ENCODE assay signal across 29 cellular contexts in genomic region chrX:21675931-21676330, GRCh38. TPM values are rescaled to one million over a fixed set of nuclear protein-coding genes. Genes with fewer than 3 reads are reported as not detected.
DNase-seq lines count a peak whose midpoint lies in the region; ATAC-seq, FAIRE-seq and TF ChIP-seq lines count a peak whose summit lies in the region.
"Had no signal": no experiment of that assay in that cellular context is flagged by ENCODE, and none has a peak within 500 bp of the region (broad histone marks: within the 10 kb centered on the region; RNA-seq: fewer than 3 reads in every experiment).

No MANE protein-coding gene starts in this region.

- no peak for TF ChIP-seq POLR2A in A549 (IDR thresholded peaks at IDR 0.05; ENCODE audit: low read length)

- DNase-seq in DMS53 (lab: John Stamatoyannopoulos, UW) (peak; percentile 18), DMS53 treated with DMSO at 0.1 percent for 48 hours (lab: John Stamatoyannopoulos, UW; ENCODE audit: unreplicated experiment) (no peak), A549 (ENCODE audit: low read depth in 1 of 2, low spot score in 1 of 2) (no peak), GM23338 (ENCODE audit: low spot score) (peak; percentile 2), NCI-H146 treated with DMSO at 0.1 percent for 48 hours (lab: John Stamatoyannopoulos, UW; ENCODE audit: unreplicated experiment) (peak; percentile 18), posterior vena cava (ENCODE audit: low spot score) (no peak), GM20000 (ENCODE audit: low spot score) (no peak)
- DNase-seq: ACHN; AML-193; BE2C; CD4-positive, alpha-beta T cell; CD8-positive, alpha-beta memory T cell; COR-L47; DMS153; DMS79 treated with DMSO at 0.1 percent for 48 hours; GF-D8; H9 had no signal

- H4K20me1 ChIP-seq in GM23338 (replicated peaks; ENCODE audit: insufficient read depth), result no peaks in the 10 kb centered on the region
- H4K20me1 ChIP-seq: BLaER1 treated with 17β-estradiol and CSF1 and Interleukin-3, amounts not matched to agents 10 nM and 100 nM had no signal

- TF ChIP-seq RAD21 in A549 (conservative IDR thresholded peaks at IDR 0.05 in 1 of 2, IDR thresholded peaks at IDR 0.05 in 1 of 2), result no peak

- CTCF ChIA-PET in A549 (lab: Yijun Ruan, JAX), result no interaction called here

- no peak overlapping the region for H3K27ac ChIP-seq in A549
- no peak overlapping the region for H3K27ac ChIP-seq in GM23338 (ENCODE audit: low read depth)
- H3K27ac ChIP-seq: 22Rv1; BLaER1 treated with 17β-estradiol and CSF1 and Interleukin-3, amounts not matched to agents 10 nM and 100 nM had no signal

- no peaks in the 10 kb centered on the region for H3K9me2 ChIP-seq in GM23338 (ENCODE audit: insufficient read depth)

- TF ChIP-seq EP300 in A549 (IDR thresholded peaks at IDR 0.05), result no peak

- intact Hi-C loops in posterior vena cava (cut with DNase I), result no loop called here

- no peak for TF ChIP-seq CTCF in A549 (IDR thresholded peaks at IDR 0.05)
- no peak for TF ChIP-seq CTCF in GM23338 (conservative IDR thresholded peaks at IDR 0.05; ENCODE audit: low read depth in 2 of 2)
- TF ChIP-seq CTCF in GM20000 (IDR thresholded peaks at IDR 0.05; ENCODE audit: extremely low read depth, missing control alignments), result no peak

- no peaks in the 10 kb centered on the region for H3K36me3 ChIP-seq in GM23338 (ENCODE audit: insufficient read depth)
- H3K36me3 ChIP-seq: BE2C; BLaER1 treated with 17β-estradiol and CSF1 and Interleukin-3, amounts not matched to agents 10 nM and 100 nM had no signal

- H3K9me3 Mint-ChIP-seq in GM23338, result no peaks in the 10 kb centered on the region
- H3K9me3 Mint-ChIP-seq: CD4-positive, alpha-beta T cell; CD8-positive, alpha-beta memory T cell had no signal

- H3F3A ChIP-seq in GM23338 (replicated peaks; ENCODE audit: low read depth), result no peaks in the 10 kb centered on the region

- H3K79me2 ChIP-seq in GM23338 (replicated peaks; ENCODE audit: insufficient read depth), result no peaks in the 10 kb centered on the region

- peaks cover 4% of the 10 kb centered on the region for H3K27me3 Mint-ChIP-seq in GM23338 (ENCODE audit: insufficient read depth, low read depth, poor library complexity)
- H3K27me3 Mint-ChIP-seq: CD4-positive, alpha-beta T cell had no signal

- H3K27ac Mint-ChIP-seq in GM23338, result no peak overlapping the region
- H3K27ac Mint-ChIP-seq: CD14-positive monocyte; CD4-positive, alpha-beta T cell; CD8-positive, alpha-beta memory T cell; H9 had no signal

- FAIRE-seq in A549 (lab: Jason Lieb, UNC), result peak; percentile 65
- FAIRE-seq: A204.1, GM12891, GM18507, GM19239, H1 had no signal

- H3K27me3 ChIP-seq in GM23338 (ENCODE audit: insufficient read depth), result no peaks in the 10 kb centered on the region
- H3K27me3 ChIP-seq: BE2C; BLaER1 treated with 17β-estradiol and CSF1 and Interleukin-3, amounts not matched to agents 10 nM and 100 nM had no signal

- POLR2A ChIA-PET in A549 (lab: Yijun Ruan, JAX), result no interaction called here

- no peak overlapping the region for H2AFZ ChIP-seq in GM23338

- H3K4me1 Mint-ChIP-seq in GM23338, result peaks cover 12% of the 10 kb centered on the region; the same call in 2 of the 3 replicates
- H3K4me1 Mint-ChIP-seq: CD14-positive monocyte; CD8-positive, alpha-beta memory T cell had no signal

- H3K36me3 Mint-ChIP-seq in GM23338 (ENCODE audit: low read depth), result no peaks in the 10 kb centered on the region
- H3K36me3 Mint-ChIP-seq: CD14-positive monocyte; CD8-positive, alpha-beta memory T cell had no signal

- H3K4me3 Mint-ChIP-seq in GM23338, result no peak overlapping the region
- H3K4me3 Mint-ChIP-seq: CD14-positive monocyte; CD4-positive, alpha-beta T cell; CD8-positive, alpha-beta memory T cell; H9 had no signal

- no peak overlapping the region for H3K4me3 ChIP-seq in A549
- no peak overlapping the region for H3K4me3 ChIP-seq in GM23338
- H3K4me3 ChIP-seq: BLaER1 treated with 17β-estradiol and CSF1 and Interleukin-3, amounts not matched to agents 10 nM and 100 nM had no signal

- WGBS in A549 (ENCODE audit: missing lambda C conversion rate), result 63% methylated on average over 2 of the region's 2 CpGs

- H3K4me1 ChIP-seq in A549, result no peaks in the 10 kb centered on the region; the same call in 2 of the 3 replicates
- no peaks in the 10 kb centered on the region for H3K4me1 ChIP-seq in GM23338 (ENCODE audit: insufficient read depth)
- H3K4me1 ChIP-seq: BE2C; BLaER1 treated with 17β-estradiol and CSF1 and Interleukin-3, amounts not matched to agents 10 nM and 100 nM had no signal

- H3K4me2 ChIP-seq in A549 (no peak overlapping the region), GM23338 (no peak overlapping the region)
- H3K4me2 ChIP-seq: BLaER1 treated with 17β-estradiol and CSF1 and Interleukin-3, amounts not matched to agents 10 nM and 100 nM had no signal

- ATAC-seq in A549 (no peak), GM23338 (no peak), GM18861 (IDR thresholded peaks at IDR 0.05; ENCODE audit: unreplicated experiment) (no peak)
- ATAC-seq: HCT116 had no signal

- no peaks in the 10 kb centered on the region for H3K9me3 ChIP-seq in A549
- H3K9me3 ChIP-seq: BE2C; BLaER1 treated with 17β-estradiol and CSF1 and Interleukin-3, amounts not matched to agents 10 nM and 100 nM had no signal

TF ChIP-seq in A549, 52 proteins besides CTCF, POLR2A, EP300 and RAD21:
- TF ChIP-seq MAX (IDR thresholded peaks at IDR 0.05), result no peak
- no peak for TF ChIP-seq ZFP36 (IDR thresholded peaks at IDR 0.05; ENCODE audit: borderline replicate concordance, partially characterized antibody)
- no peak for TF ChIP-seq RARB (CRISPR knock-in tag; IDR thresholded peaks at IDR 0.05)
- no peak for TF ChIP-seq FOXS1 (CRISPR knock-in tag; IDR thresholded peaks at IDR 0.05)
- TF ChIP-seq JUN (IDR thresholded peaks at IDR 0.05), result no peak
- no peak for TF ChIP-seq CHD4 (IDR thresholded peaks at IDR 0.05; ENCODE audit: borderline replicate concordance)

TF ChIP-seq in GM23338, 12 proteins besides CTCF, POLR2A, EP300 and RAD21 (continues in another document):
- TF ChIP-seq EZH2phosphoT487 (IDR thresholded peaks at IDR 0.05; ENCODE audit: unreplicated experiment) (no peak), ETS1 (IDR thresholded peaks at IDR 0.05) (no peak), CREB1 (CRISPR knock-in tag; IDR thresholded peaks at IDR 0.05; ENCODE audit: low read depth) (no peak), NANOG (IDR thresholded peaks at IDR 0.05; ENCODE audit: borderline replicate concordance) (no peak), ZNF114 (CRISPR knock-in tag; IDR thresholded peaks at IDR 0.05) (no peak), STAT1 (IDR thresholded peaks at IDR 0.05; ENCODE audit: unreplicated experiment) (no peak), POLR2AphosphoS5 (IDR thresholded peaks at IDR 0.05; ENCODE audit: low read depth) (no peak), EZH2 (IDR thresholded peaks at IDR 0.05; ENCODE audit: low read depth, unreplicated experiment) (no peak)

RNA-seq across cellular contexts. Expression of gene KLHL34, which starts 17.8 kb away (rescaled TPM):
- polyA plus RNA-seq in A549 (2011; rRNA removed) (not detected in 2 replicates), A549 (2017; fragmentation: RNase III; extraction: RNeasy Plus Mini Kit Qiagen cat#74134 plus additional on column Dnase treatment) (not detected in 3 replicates), GM23338 (2016; fragmentation: Nextera tagmentation; extraction: Ambion mirVana) (0.49 and 0.81 TPM in 2 replicates)
- not detected in 2 replicates for polyA plus RNA-seq in A549 (2012; cell fraction: cytosol; rRNA removed)
- not detected in 2 replicates for polyA plus RNA-seq in A549 (2012; cell fraction: nucleus; rRNA removed)
- polyA minus RNA-seq in A549 (2011; rRNA and poly(A)+ RNA removed), result not detected in 2 replicates
- 1.1 and 1.9 TPM in 2 replicates for total RNA-seq in GM23338 (2014; rRNA removed; shearing (Covaris generic))
- total RNA-seq in posterior vena cava, result not detected
- total RNA-seq: Daoy, G401, H1, H9 had no signal
- polyA plus RNA-seq: CD14-positive monocyte, H1 had no signal

Comparison
In these comparisons a context has a peak if more than half of its experiments do, and no peak if none do; other contexts are left out.
1. DNase-seq: peak in DMS53 (single experiment), GM23338 (single experiment) and NCI-H146 treated with DMSO at 0.1 percent for 48 hours (single experiment); none in DMS53 treated with DMSO at 0.1 percent for 48 hours (single experiment), A549 (0 of 2), posterior vena cava (single experiment) and GM20000 (single experiment).